10 cellular contexts compared by ENCODE assay signal in the genomic region with DNA sequence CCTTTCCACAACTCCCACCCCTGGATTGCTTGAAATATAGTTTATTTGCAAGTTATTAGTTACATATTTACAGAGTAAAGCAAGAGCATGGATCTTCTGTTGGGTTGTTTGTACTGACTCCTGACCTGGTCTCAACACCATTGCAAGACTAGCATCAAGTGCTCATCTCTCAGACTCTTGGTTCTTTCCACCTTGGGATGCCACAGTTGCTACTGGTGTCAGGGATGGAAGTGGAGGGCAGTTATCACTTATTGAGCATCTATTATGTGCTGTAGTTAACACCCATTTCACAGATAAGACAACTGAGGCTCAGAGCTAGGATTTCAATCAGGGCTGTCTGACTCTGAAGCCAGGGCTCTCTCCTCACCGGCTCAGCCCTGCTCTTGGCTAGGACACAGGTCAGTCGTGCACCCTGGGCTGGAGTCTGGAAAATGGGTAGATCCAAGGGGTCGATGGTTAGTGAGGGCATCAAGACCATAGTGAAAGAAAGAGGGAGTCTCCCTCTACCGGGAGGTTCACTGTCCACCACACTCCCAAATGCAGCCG. TPM values are rescaled to one million over a fixed set of nuclear protein-coding genes. Genes with fewer than 3 reads are reported as not detected.
DNase-seq lines count a peak whose midpoint lies in the region; ATAC-seq and TF ChIP-seq lines count a peak whose summit lies in the region.
"Had no signal": no experiment of that assay in that cellular context is flagged by ENCODE, and none has a peak within 500 bp of the region (broad histone marks: within the 10 kb centered on the region; RNA-seq: fewer than 3 reads in every experiment).

No MANE protein-coding gene starts in this region.

- ATAC-seq in heart right ventricle (no peak), GM19397 (IDR thresholded peaks at IDR 0.05; ENCODE audit: unreplicated experiment) (no peak), GM21526 (IDR thresholded peaks at IDR 0.05; ENCODE audit: low FRiP score, unreplicated experiment) (no peak)

- intact Hi-C loops in heart right ventricle (cut with DNase I) = loop anchor here in 5 of 10 donors (5.0 to 10.0 kb wide), 3 partner anchors 114 to 119 kb away; no protein-coding TSS in a partner anchor
- intact Hi-C loops in mammary epithelial cell (cut with micrococcal nuclease) = no loop called here

- CTCF ChIA-PET in mammary epithelial cell (lab: Charles Lee; ENCODE audit: low non-redundant PET) = no interaction called here

- peak overlapping the region in 1 of 2 experiments; percentile 46 for H3K23ac ChIP-seq in mesenchymal stem cell (ENCODE audit: low read length in 2 of 2)

- peak overlapping the region; percentile 2 for H2BK5ac ChIP-seq in mesenchymal stem cell (ENCODE audit: low read depth, low read length, poor library complexity, severe bottlenecking)

- H3K27ac Mint-ChIP-seq in type B pancreatic cell = peak overlapping the region; percentile 18

- H3K9me3 Mint-ChIP-seq in type B pancreatic cell = peaks cover 3% of the 10 kb centered on the region

- BruUV-seq in mammary epithelial cell (replicated peaks; lab: Mats Ljungman, UMichigan) = no TSS peak

- no peak overlapping the region for H3K4ac ChIP-seq in mesenchymal stem cell (ENCODE audit: low read depth in 1 of 2, low read length in 2 of 2)

- 17 to 23% methylated on average over 5 of the region's 5 CpGs for WGBS in heart right ventricle, 2 donors
- WGBS in mammary epithelial cell (ENCODE audit: low coverage, missing lambda C conversion rate) = 26% methylated on average over 4 of the region's 5 CpGs
- WGBS in mesenchymal stem cell = 52% methylated on average over 5 of the region's 5 CpGs

- H3K4me3 Mint-ChIP-seq in type B pancreatic cell = peak overlapping the region; percentile 60

- no peak overlapping the region for H3K9ac ChIP-seq in mammary epithelial cell (ENCODE audit: insufficient read depth, low read length)
- H3K9ac ChIP-seq in mesenchymal stem cell (ENCODE audit: low read length) = peak overlapping the region; percentile 86

- no peak overlapping the region for H4K91ac ChIP-seq in mesenchymal stem cell (ENCODE audit: low read length)

- DNase-seq in heart right ventricle (no peak), right atrium auricular region (ENCODE audit: low spot score) (no peak), mammary epithelial cell (no peak), mesenchymal stem cell (no peak), type B pancreatic cell (ENCODE audit: extremely low spot score, unreplicated experiment) (no peak), HCEC 1CT (no peak)
- DNase-seq: activated effector memory CD4-positive, alpha-beta T cell treated with Interleukin-2 at 50 U/mL for 16 hours; DMS 273 treated with DMSO at 0.1 percent for 48 hours had no signal

- peak overlapping the region; percentile 95 for H2AK5ac ChIP-seq in mesenchymal stem cell (ENCODE audit: low read length, severe bottlenecking)

- no peaks in the 10 kb centered on the region for H3K79me2 ChIP-seq in mammary epithelial cell (ENCODE audit: insufficient read depth, low read length)

- peak overlapping the region in 9 of 10 donors; percentile 25 to 56 (median 50) for H3K4me3 ChIP-seq in heart right ventricle
- peak overlapping the region in 1 of 2 donors; percentile 53 for H3K4me3 ChIP-seq in right atrium auricular region
- H3K4me3 ChIP-seq in mammary epithelial cell (replicated peaks in 1 of 3; ENCODE audit: insufficient read depth in 1 of 3, low read depth in 2 of 3, low read length in 3 of 3) = peak overlapping the region in 2 of 3 experiments; percentile 26 to 30
- H3K4me3 ChIP-seq in mesenchymal stem cell (ENCODE audit: insufficient read depth in 1 of 2, low read depth in 1 of 2, low read length in 2 of 2) = peak overlapping the region; percentile 73 to 77

- dilution Hi-C loops in mammary epithelial cell (cut with HindIII; ENCODE audit: low sequenced_read_pairs) = loop anchor here (5.0 kb wide), 1 partner anchor 86 kb away; no protein-coding TSS in a partner anchor

- H2BK120ac ChIP-seq in mesenchymal stem cell (ENCODE audit: low read depth, low read length) = no peak overlapping the region

- H2AFZ ChIP-seq in mammary epithelial cell (ENCODE audit: low read depth, low read length) (no peak overlapping the region), mesenchymal stem cell (ENCODE audit: low read depth, low read length) (no peak overlapping the region)

- H4K20me1 ChIP-seq in mammary epithelial cell (ENCODE audit: insufficient read depth, low read length) = no peaks in the 10 kb centered on the region

- no peak overlapping the region for H2BK15ac ChIP-seq in mesenchymal stem cell (ENCODE audit: low read depth, poor library complexity, severe bottlenecking)

- H3K36me3 ChIP-seq in heart right ventricle (no peaks in the 10 kb centered on the region), right atrium auricular region (no peaks in the 10 kb centered on the region), mammary epithelial cell (ENCODE audit: insufficient read depth, low read length) (no peaks in the 10 kb centered on the region), mesenchymal stem cell (ENCODE audit: control insufficient read depth in 1 of 2, insufficient read depth in 2 of 2, low read depth in 1 of 2, low read length in 2 of 2) (peaks cover 18 to 26% of the 10 kb centered on the region in 2 experiments)

- in situ Hi-C loops in mammary epithelial cell (cut with MboI; ENCODE audit: low sequenced_read_pairs in 2 of 2) = no loop called here

- H3K9me3 ChIP-seq in heart right ventricle (no peaks in the 10 kb centered on the region), right atrium auricular region (no peaks in the 10 kb centered on the region), mammary epithelial cell (replicated peaks; ENCODE audit: insufficient read depth, low read length) (no peaks in the 10 kb centered on the region), mesenchymal stem cell (ENCODE audit: control insufficient read depth, low read length) (no peaks in the 10 kb centered on the region)

- H3K4me1 ChIP-seq in heart right ventricle = peaks cover 0 to 38% (median 26%) of the 10 kb centered on the region in 9 donors
- peaks cover 0 to 19% of the 10 kb centered on the region in 2 donors for H3K4me1 ChIP-seq in right atrium auricular region
- H3K4me1 ChIP-seq in mammary epithelial cell (ENCODE audit: insufficient read depth, low read length) = peaks cover 11% of the 10 kb centered on the region
- peaks cover 40% of the 10 kb centered on the region for H3K4me1 ChIP-seq in mesenchymal stem cell (ENCODE audit: control insufficient read depth, insufficient read depth, low read depth, low read length)

- peaks cover 8% of the 10 kb centered on the region for H3K79me1 ChIP-seq in mesenchymal stem cell (replicated peaks; ENCODE audit: low read length, poor library complexity, severe bottlenecking)

- H3K27me3 ChIP-seq in heart right ventricle (peaks cover 0 to 31% (median 3%) of the 10 kb centered on the region in 7 donors), right atrium auricular region (no peaks in the 10 kb centered on the region), mammary epithelial cell (ENCODE audit: insufficient read depth, low read length) (peaks cover 14% of the 10 kb centered on the region), mesenchymal stem cell (ENCODE audit: control insufficient read depth in 1 of 2, insufficient read depth in 1 of 2, low read length in 2 of 2) (no peaks in the 10 kb centered on the region)

- TF ChIP-seq CTCF in heart right ventricle (IDR thresholded peaks at IDR 0.05) (peak in 3 of 9 donors; percentile 14 to 28 (median 18)), right atrium auricular region (IDR thresholded peaks at IDR 0.05) (no peak), mammary epithelial cell (conservative IDR thresholded peaks at IDR 0.05 in 1 of 2, IDR thresholded peaks at IDR 0.05 in 1 of 2; ENCODE audit: extremely low read depth in 1 of 2, insufficient read depth in 1 of 2, low read depth in 1 of 2, low read length in 2 of 2) (no peak), type B pancreatic cell (conservative IDR thresholded peaks at IDR 0.05) (no peak)

- no peak overlapping the region for H2BK12ac ChIP-seq in mesenchymal stem cell (ENCODE audit: low read length in 2 of 2)

- H3K4me1 Mint-ChIP-seq in type B pancreatic cell (ENCODE audit: unreplicated experiment) = peaks cover 19% of the 10 kb centered on the region

- no peak overlapping the region for H3K18ac ChIP-seq in mesenchymal stem cell (ENCODE audit: low read depth in 1 of 2, low read length in 2 of 2)

- H3K36me3 Mint-ChIP-seq in type B pancreatic cell = no peaks in the 10 kb centered on the region

- H3K27me3 Mint-ChIP-seq in type B pancreatic cell = peaks cover 66% of the 10 kb centered on the region

- H3K27ac ChIP-seq in heart right ventricle = peak overlapping the region in 1 of 10 donors; percentile 26
- no peak overlapping the region for H3K27ac ChIP-seq in right atrium auricular region
- H3K27ac ChIP-seq in mammary epithelial cell (ENCODE audit: insufficient read depth, low read depth, low read length) = no peak overlapping the region
- peak overlapping the region; percentile 63 for H3K27ac ChIP-seq in mesenchymal stem cell (ENCODE audit: low read length, poor library complexity, severe bottlenecking)

- no peak overlapping the region for H4K8ac ChIP-seq in mesenchymal stem cell (ENCODE audit: low read length)

- H3K4me2 ChIP-seq in mammary epithelial cell (ENCODE audit: insufficient read depth, low read depth, low read length) = peak overlapping the region; percentile 77
- peak overlapping the region; percentile 73 for H3K4me2 ChIP-seq in mesenchymal stem cell (ENCODE audit: low read length, poor library complexity, severe bottlenecking)

- no peak overlapping the region for H3K14ac ChIP-seq in mesenchymal stem cell (ENCODE audit: low read length in 2 of 2)

RNA-seq across cellular contexts. Expression of a gene that starts 0.6 kb away (rescaled TPM):
- total RNA-seq in heart right ventricle (1 to 10 TPM in 3 of 10 donors, under 1 TPM in 7; 0.08 to 1.4 (median 0.59) TPM), right atrium auricular region (not detected), mammary epithelial cell (under 1 TPM; 0.35 to 0.50 TPM), type B pancreatic cell (ENCODE audit: low replicate concordance) (0.29 and 1.4 TPM in 2 replicates)
- polyA plus RNA-seq in heart right ventricle (under 1 TPM; 0.13 to 0.66 TPM), mammary epithelial cell (0.15 TPM)
- polyA minus RNA-seq in mammary epithelial cell = not detected
- polyA plus RNA-seq in mesenchymal stem cell (2013, experiment 1 of 2) = 1.3 TPM
- 1.3 TPM for polyA plus RNA-seq in mesenchymal stem cell (2013, experiment 2 of 2)
